ENCODE assay signal across 1 cellular context in genomic region chr3:6508410-6508759, GRCh38.
TF ChIP-seq lines count a peak whose summit lies in the region.

No MANE protein-coding gene starts in this region.

TF ChIP-seq in K562, 482 proteins besides CTCF, POLR2A, EP300 and RAD21 (continued from another document and continues in another):
- TF ChIP-seq GTF3C2 (IDR thresholded peaks at IDR 0.05; ENCODE audit: borderline replicate concordance, extremely low read depth, insufficient read length) (no peak), CBFA2T2 (conservative IDR thresholded peaks at IDR 0.05) (no peak), RBBP5 (IDR thresholded peaks at IDR 0.05; ENCODE audit: borderline replicate concordance, insufficient read depth, low read length, poor library complexity, severe bottlenecking) (no peak), MEIS2 (IDR thresholded peaks at IDR 0.05; ENCODE audit: partially characterized antibody) (peak; percentile 79), ZNF347 (CRISPR knock-in tag; IDR thresholded peaks at IDR 0.05; ENCODE audit: low read depth) (no peak), ZBTB49 (CRISPR knock-in tag; IDR thresholded peaks at IDR 0.05; ENCODE audit: borderline replicate concordance) (no peak), SP1 (CRISPR knock-in tag; IDR thresholded peaks at IDR 0.05) (no peak), GABPB2 (CRISPR knock-in tag; conservative IDR thresholded peaks at IDR 0.05) (no peak), PBX2 (CRISPR knock-in tag; IDR thresholded peaks at IDR 0.05; ENCODE audit: low read depth) (no peak), PBX2 (tag; conservative IDR thresholded peaks at IDR 0.05; ENCODE audit: low read depth) (peak; percentile 61), ZNF717 (CRISPR knock-in tag; IDR thresholded peaks at IDR 0.05) (no peak), JUNB (CRISPR knock-in tag; conservative IDR thresholded peaks at IDR 0.05) (no peak), ZNF175 (CRISPR knock-in tag; IDR thresholded peaks at IDR 0.05; ENCODE audit: low read depth) (no peak), ZMIZ1 (IDR thresholded peaks at IDR 0.05; ENCODE audit: low read depth in 2 of 2, low read length in 2 of 2) (no peak), SMARCC2 (IDR thresholded peaks at IDR 0.05; ENCODE audit: low read depth) (peak; percentile 42; the same call in 1 of the 2 replicates), RERE (CRISPR knock-in tag; IDR thresholded peaks at IDR 0.05; ENCODE audit: borderline replicate concordance) (no peak), PKNOX1 (IDR thresholded peaks at IDR 0.05) (peak; percentile 77), LCOR (CRISPR knock-in tag; IDR thresholded peaks at IDR 0.05) (no peak), ZFPM2 (CRISPR knock-in tag; IDR thresholded peaks at IDR 0.05) (no peak), ZNF23 (CRISPR knock-in tag; IDR thresholded peaks at IDR 0.05) (no peak), ILK (tag; IDR thresholded peaks at IDR 0.05; ENCODE audit: borderline replicate concordance, low read depth) (no peak), DPF2 (IDR thresholded peaks at IDR 0.05) (0 out of 2 replicates have a peak, but pooled peaks have one; percentile 19), TFAP4 (CRISPR knock-in tag; IDR thresholded peaks at IDR 0.05; ENCODE audit: borderline replicate concordance) (no peak), ZBTB7A (IDR thresholded peaks at IDR 0.05; ENCODE audit: borderline replicate concordance, control insufficient read depth, low read depth, low read length) (no peak)
